ENCODE assay signal across 8 cellular contexts in genomic region chr1:111507411-111508201, GRCh38. TPM values are rescaled to one million over a fixed set of nuclear protein-coding genes. Genes with fewer than 3 reads are reported as not detected.
DNase-seq lines count a peak whose midpoint lies in the region; TF ChIP-seq lines count a peak whose summit lies in the region.

No MANE protein-coding gene starts in this region.

- no peak overlapping the region for H3K27ac ChIP-seq in mesendoderm (ENCODE audit: low read depth, low read length)

- no peaks in the 10 kb centered on the region for H3K36me3 ChIP-seq in mesendoderm (ENCODE audit: control insufficient read depth, insufficient read depth, low read length)

- H4K8ac ChIP-seq in mesendoderm (ENCODE audit: low read depth, low read length) = no peak overlapping the region

- H3K4ac ChIP-seq in mesendoderm (ENCODE audit: low read depth, low read length) = peak overlapping the region; percentile 44

- WGBS in mesendoderm (ENCODE audit: extremely low coverage, insufficient coverage, low lambda C conversion rate) = no CpG with 5 or more reads among the region's 15 CpGs

- H2BK120ac ChIP-seq in mesendoderm (ENCODE audit: low read depth, low read length) = no peak overlapping the region

- TF ChIP-seq CTCF in GM12864 (IDR thresholded peaks at IDR 0.05; ENCODE audit: low read depth, low read length, missing control alignments) (peak; percentile 37), HFFc6 (IDR thresholded peaks at IDR 0.05) (no peak)

- no peaks in the 10 kb centered on the region for H3K79me2 ChIP-seq in mesendoderm (ENCODE audit: control insufficient read depth, insufficient read depth, low read length)

- H3K9ac ChIP-seq in mesendoderm (ENCODE audit: low read length) = peak overlapping the region; percentile 80

- no peak overlapping the region for H2AK5ac ChIP-seq in mesendoderm (ENCODE audit: low read length)

- no peaks in the 10 kb centered on the region for H3K27me3 ChIP-seq in mesendoderm (ENCODE audit: insufficient read depth, low read length, poor library complexity)

- H3K4me1 ChIP-seq in mesendoderm (ENCODE audit: control insufficient read depth, low read depth, low read length) = peaks cover 2% of the 10 kb centered on the region

- no peak overlapping the region for H3K23ac ChIP-seq in mesendoderm (ENCODE audit: low read length)

- DNase-seq in GM12864 (ENCODE audit: low read depth) (peak; percentile 92), HFFc6 (peak; percentile 52), NAMALWA (ENCODE audit: low spot score) (peak; percentile 96), mesendoderm (peak; percentile 88), COR-L47 (lab: John Stamatoyannopoulos, UW) (no peak)
- peak; percentile 61 to 65 for DNase-seq in activated CD4-positive, alpha-beta T cell treated with anti-CD3 and anti-CD28 coated beads for 4 hours
- DNase-seq in effector CD8-positive, alpha-beta T cell (lab: John Stamatoyannopoulos, UW) = peak; percentile 21
- peak; percentile 38 to 57 for DNase-seq in stimulated activated CD8-positive, alpha-beta memory T cell treated with anti-CD3 and anti-CD28 coated beads, Interleukin-4, amount 100 ng/mL, for 1 hour (ENCODE audit: low read depth in 2 of 2, low spot score in 1 of 2)

- peak overlapping the region; percentile 89 for H3K56ac ChIP-seq in mesendoderm (ENCODE audit: low read length)

- peaks cover 6% of the 10 kb centered on the region; the same call in 1 of the 2 replicates for H3K27me3 Mint-ChIP-seq in HFFc6 (ENCODE audit: insufficient read depth)

- H3K9me3 Mint-ChIP-seq in HFFc6 = no peaks in the 10 kb centered on the region

- H2BK5ac ChIP-seq in mesendoderm (ENCODE audit: low read length) = peak overlapping the region; percentile 66

- H3K4me3 Mint-ChIP-seq in HFFc6 = peak overlapping the region; percentile 73

- H2BK15ac ChIP-seq in mesendoderm (replicated peaks; ENCODE audit: low read depth) = no peak overlapping the region

- peak overlapping the region; percentile 41 for H3K4me3 ChIP-seq in GM12864 (ENCODE audit: low read depth, low read length)
- no peak overlapping the region for H3K4me3 ChIP-seq in mesendoderm (ENCODE audit: low read length)

- H3K4me1 Mint-ChIP-seq in HFFc6 (ENCODE audit: low read depth) = peaks cover 20% of the 10 kb centered on the region

- no peaks in the 10 kb centered on the region for H3K79me1 ChIP-seq in mesendoderm (ENCODE audit: low read length)

- H4K5ac ChIP-seq in mesendoderm (ENCODE audit: low read length) = peak overlapping the region; percentile 28

- H3K18ac ChIP-seq in mesendoderm (ENCODE audit: low read length) = peak overlapping the region; percentile 35

- H3K36me3 Mint-ChIP-seq in HFFc6 (ENCODE audit: low read depth) = no peaks in the 10 kb centered on the region

- peak overlapping the region; percentile 94 for H3K27ac Mint-ChIP-seq in HFFc6

- H3K4me2 ChIP-seq in mesendoderm (ENCODE audit: low read length) = peak overlapping the region; percentile 74

RNA-seq across cellular contexts. Expression of gene ADORA3, which starts 4.2 kb away (rescaled TPM):
- not detected for total RNA-seq in HFFc6 (2021; fragmentation: NEBNext Ultra II Directional; extraction: Animal tissue kit (Norgen Biotek cat#: 25700))
- polyA plus RNA-seq in mesendoderm (2013, experiment 1 of 2) = not detected
- polyA plus RNA-seq in mesendoderm (2013, experiment 2 of 2) = not detected

RNA-seq across cellular contexts. Expression of gene TMIGD3, which starts 4.2 kb away (rescaled TPM):
- total RNA-seq in HFFc6 (2021; fragmentation: NEBNext Ultra II Directional; extraction: Animal tissue kit (Norgen Biotek cat#: 25700)) = not detected
- 0.06 TPM for polyA plus RNA-seq in mesendoderm (2013, experiment 1 of 2)
- polyA plus RNA-seq in mesendoderm (2013, experiment 2 of 2) = not detected

RNA-seq across cellular contexts. Expression of gene C1orf162, which starts 33.8 kb away (rescaled TPM):
- under 1 TPM in 2 of 6 experiments, not detected in 4; 0.33 to 0.52 TPM for total RNA-seq in HFFc6 (2021; fragmentation: NEBNext Ultra II Directional; extraction: Animal tissue kit (Norgen Biotek cat#: 25700))
- 0.34 TPM for polyA plus RNA-seq in mesendoderm (2013, experiment 1 of 2)
- 0.20 TPM for polyA plus RNA-seq in mesendoderm (2013, experiment 2 of 2)

RNA-seq across cellular contexts. Expression of gene ATP5PB, which starts 58.3 kb away (rescaled TPM):
- total RNA-seq in HFFc6 (2021; fragmentation: NEBNext Ultra II Directional; extraction: Animal tissue kit (Norgen Biotek cat#: 25700)) = 100 to 1,000 TPM; 253 to 293 (median 285) TPM
- 325 TPM for polyA plus RNA-seq in mesendoderm (2013, experiment 1 of 2)
- polyA plus RNA-seq in mesendoderm (2013, experiment 2 of 2) = 325 TPM

RNA-seq across cellular contexts. Expression of gene WDR77, which starts 58.5 kb away (rescaled TPM):
- total RNA-seq in HFFc6 (2021; fragmentation: NEBNext Ultra II Directional; extraction: Animal tissue kit (Norgen Biotek cat#: 25700)) = 10 to 100 TPM; 42.5 to 53.7 (median 47.7) TPM
- polyA plus RNA-seq in mesendoderm (2013, experiment 1 of 2) = 64.9 TPM
- polyA plus RNA-seq in mesendoderm (2013, experiment 2 of 2) = 63.7 TPM
